In the genomic region with DNA sequence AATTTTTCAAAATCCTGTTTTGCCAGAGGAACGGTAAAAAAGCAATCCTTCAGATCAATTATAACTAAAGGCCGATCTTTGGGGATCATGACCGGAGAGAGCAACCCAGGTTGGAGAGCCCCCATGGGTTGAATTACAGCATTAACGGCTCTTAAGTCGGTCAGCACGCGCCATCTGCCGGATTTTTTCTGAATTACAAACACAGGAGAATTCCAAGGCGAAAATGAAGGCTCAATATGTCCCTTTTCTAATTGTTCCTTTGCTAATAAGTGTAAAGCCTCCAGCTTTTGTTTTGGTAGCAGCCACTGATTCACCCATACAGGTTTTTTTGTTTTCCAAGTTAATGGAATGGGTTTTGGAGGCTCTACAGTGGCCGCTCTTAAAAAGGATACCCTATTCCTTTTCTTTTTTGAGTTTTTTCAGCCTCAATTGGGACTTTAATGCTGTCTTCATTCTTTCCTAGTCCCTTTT, we compare ENCODE assay signal across 8 cellular contexts. TPM values are rescaled to one million over a fixed set of nuclear protein-coding genes. Genes with fewer than 3 reads are reported as not detected.
DNase-seq lines count a peak whose midpoint lies in the region; ATAC-seq and TF ChIP-seq lines count a peak whose summit lies in the region.

No MANE protein-coding gene starts in this region.

- no peak for ATAC-seq in mucosa of descending colon

- H3K4me3 ChIP-seq in mucosa of descending colon = no peak overlapping the region

- DNase-seq in AG08395 (ENCODE audit: low spot score) (peak; percentile 45), H4 (ENCODE audit: low spot score) (peak; percentile 51), NCI-H526 treated with DMSO at 0.1 percent for 48 hours (lab: John Stamatoyannopoulos, UW) (peak; percentile 42), dermis microvascular lymphatic vessel endothelial cell (ENCODE audit: low read depth in 2 of 2) (peak; percentile 48 to 74), mucosa of descending colon (peak in 1 of 3 donors; percentile 90), GM19240 (ENCODE audit: insufficient read length, low spot score) (no peak)
- peak; percentile 79 for DNase-seq in activated CD4-positive, alpha-beta T cell treated with anti-CD3 and anti-CD28 coated beads for 48 hours
- peak; percentile 27 to 62 for DNase-seq in stimulated activated CD8-positive, alpha-beta memory T cell treated with anti-CD3 and anti-CD28 coated beads, Interleukin-7, amount 100 ng/mL, for 1 hour (ENCODE audit: low read depth in 2 of 2)

- TF ChIP-seq CTCF in mucosa of descending colon (IDR thresholded peaks at IDR 0.05) = peak; percentile 48

- no peaks in the 10 kb centered on the region for H3K4me1 ChIP-seq in mucosa of descending colon (ENCODE audit: low read depth)

- intact Hi-C loops in mucosa of descending colon (cut with DNase I, micrococcal nuclease) = no loop called here

- H3K36me3 ChIP-seq in mucosa of descending colon (ENCODE audit: low read depth) = peaks cover 2% of the 10 kb centered on the region

- no peaks in the 10 kb centered on the region for H3K9me3 ChIP-seq in mucosa of descending colon

RNA-seq across cellular contexts. Expression of a gene that starts 16.9 kb away (rescaled TPM):
- not detected in 2 replicates for total RNA-seq in H4 (2014; rRNA removed; shearing (Covaris generic))
- not detected in 2 replicates for total RNA-seq in dermis microvascular lymphatic vessel endothelial cell
- not detected for total RNA-seq in mucosa of descending colon

RNA-seq across cellular contexts. Expression of a gene that starts 19.5 kb away (rescaled TPM):
- 188 and 203 TPM in 2 replicates for total RNA-seq in H4 (2014; rRNA removed; shearing (Covaris generic))
- 85.9 and 86.1 TPM in 2 replicates for total RNA-seq in dermis microvascular lymphatic vessel endothelial cell
- total RNA-seq in mucosa of descending colon = 10 to 100 TPM; 47.4 to 61.4 (median 53.7) TPM

RNA-seq across cellular contexts. Expression of a gene that starts 30.4 kb away (rescaled TPM):
- total RNA-seq in H4 (2014; rRNA removed; shearing (Covaris generic)) = 34.0 and 50.6 TPM in 2 replicates
- 15.5 and 22.3 TPM in 2 replicates for total RNA-seq in dermis microvascular lymphatic vessel endothelial cell
- 10 to 100 TPM; 18.4 to 30.5 (median 23.5) TPM for total RNA-seq in mucosa of descending colon
